In the genomic region with DNA sequence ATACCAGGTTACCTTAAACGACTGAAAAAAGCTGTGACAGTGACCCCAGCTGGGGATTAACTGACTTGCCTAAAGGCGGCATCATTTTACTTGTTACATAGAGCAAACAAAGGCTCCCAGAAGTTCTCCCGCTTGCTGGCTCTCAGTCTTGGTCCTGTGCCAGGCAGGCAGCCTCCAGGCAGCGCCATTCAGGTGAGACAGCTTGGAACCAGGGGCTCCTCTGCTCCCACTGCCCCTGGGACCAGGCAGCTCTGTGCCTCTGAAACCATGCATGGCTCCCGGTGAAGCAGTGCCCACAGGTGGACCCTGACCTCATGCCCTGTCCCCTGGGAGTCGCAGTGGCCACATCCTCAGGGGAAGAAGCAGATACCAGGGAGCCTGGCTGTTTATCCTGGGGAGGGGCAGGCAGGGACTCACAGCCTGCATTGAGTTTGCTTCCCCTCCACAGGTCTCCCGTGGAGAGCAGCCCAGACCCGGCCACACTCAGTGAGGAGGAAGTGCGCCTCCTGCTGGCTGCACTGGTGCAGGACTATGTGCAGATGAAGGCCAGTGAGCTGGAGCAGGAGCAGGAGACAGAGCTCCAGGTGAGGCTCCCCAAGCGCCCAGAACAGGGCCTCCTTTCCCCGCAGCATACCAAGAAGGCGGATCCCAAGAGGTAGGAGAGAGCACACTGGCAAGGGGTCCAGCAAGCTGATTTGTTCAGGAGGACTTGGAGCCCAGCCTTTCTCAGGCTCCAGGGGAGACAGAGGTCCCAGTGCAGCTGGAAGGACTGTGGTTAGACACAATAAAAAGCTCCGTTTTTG, we compare ENCODE assay signal across 8 cellular contexts. TPM values are rescaled to one million over a fixed set of nuclear protein-coding genes. Genes with fewer than 3 reads are reported as not detected.
DNase-seq lines count a peak whose midpoint lies in the region; ATAC-seq lines count a peak whose summit lies in the region.

No MANE protein-coding gene starts in this region.

- peak; percentile 42 for ATAC-seq in GM18870 (IDR thresholded peaks at IDR 0.05; ENCODE audit: unreplicated experiment)
- peak; percentile 35 for ATAC-seq in HG03097 (IDR thresholded peaks at IDR 0.05; ENCODE audit: low FRiP score, unreplicated experiment)

- DNase-seq in AG20443 (ENCODE audit: low spot score) (peak; percentile 25), NCI-H345 treated with DMSO at 0.1 percent for 48 hours (lab: John Stamatoyannopoulos, UW; ENCODE audit: unreplicated experiment) (peak; percentile 90), dermis blood vessel endothelial cell (peak; percentile 79), midbrain (lab: John Stamatoyannopoulos, UW) (peak; percentile 62)
- peak; percentile 88 for DNase-seq in activated CD4-positive, alpha-beta T cell treated with anti-CD3 and anti-CD28 coated beads, Interleukin-2, amount 50 U/mL, for 1 hour
- DNase-seq in stimulated activated CD8-positive, alpha-beta memory T cell treated with anti-CD3 and anti-CD28 coated beads, Interleukin-7, amount 100 ng/mL, for 1 hour (ENCODE audit: low read depth in 2 of 2) = peak; percentile 64 to 77

RNA-seq across cellular contexts. Expression of gene CYP2R1, which starts 15.6 kb away (rescaled TPM):
- 8.7 TPM in 2 replicates for total RNA-seq in dermis blood vessel endothelial cell

Comparison
In these comparisons a context has a peak if more than half of its experiments do, and no peak if none do; other contexts are left out.
1. Peak in every context shown above with its lines: DNase-seq and ATAC-seq.
2. DNase-seq: peak in every context shown above with its lines; median percentile 90 in NCI-H345 treated with DMSO at 0.1 percent for 48 hours; 88 in activated CD4-positive, alpha-beta T cell treated with anti-CD3 and anti-CD28 coated beads, Interleukin-2, amount 50 U/mL, for 1 hour; 79 in dermis blood vessel endothelial cell; 70 in stimulated activated CD8-positive, alpha-beta memory T cell treated with anti-CD3 and anti-CD28 coated beads, Interleukin-7, amount 100 ng/mL, for 1 hour; 62 in midbrain; 25 in AG20443.